Comparison of ENCODE assay signal across 10 cellular contexts in the genomic region with DNA sequence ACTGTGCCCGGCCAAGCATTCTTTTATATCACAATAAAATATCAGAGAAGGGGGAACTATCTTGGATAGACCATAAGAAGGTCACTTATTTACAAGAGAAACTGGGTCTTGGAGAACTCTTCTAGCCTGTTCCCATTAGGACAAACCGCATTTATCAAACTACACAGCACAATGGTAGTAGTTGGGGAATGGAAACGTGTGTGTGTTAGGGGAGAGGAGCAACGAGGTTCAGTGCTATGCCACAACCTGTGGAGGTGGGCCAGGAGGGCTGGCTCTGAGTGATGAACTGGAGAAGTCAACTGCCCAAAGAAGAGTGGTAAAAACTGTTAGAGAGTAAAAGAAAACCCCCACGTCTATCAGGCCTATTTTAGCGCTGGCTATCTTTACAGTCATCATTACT. TPM values are rescaled to one million over a fixed set of nuclear protein-coding genes. Genes with fewer than 3 reads are reported as not detected.
DNase-seq lines count a peak whose midpoint lies in the region; ATAC-seq and TF ChIP-seq lines count a peak whose summit lies in the region.
"Had no signal": no experiment of that assay in that cellular context is flagged by ENCODE, and none has a peak within 500 bp of the region (broad histone marks: within the 10 kb centered on the region; RNA-seq: fewer than 3 reads in every experiment).

No MANE protein-coding gene starts in this region.

- H3K4me3 Mint-ChIP-seq in activated CD4-positive, alpha-beta T cell treated with anti-CD3 and anti-CD28 coated beads, Interleukin-2, amount 10 ng/mL, durations not matched to agents 7 days and 5 days = peak overlapping the region; percentile 67
- H3K4me3 Mint-ChIP-seq in central memory CD8-positive, alpha-beta T cell = peak overlapping the region; percentile 85
- peak overlapping the region; percentile 29 for H3K4me3 Mint-ChIP-seq in progenitor cell of endocrine pancreas (ENCODE audit: low read depth)

- H3K4me3 ChIP-seq in mucosa of descending colon = no peak overlapping the region

- H3K36me3 Mint-ChIP-seq in activated CD4-positive, alpha-beta T cell treated with anti-CD3 and anti-CD28 coated beads, Interleukin-2, amount 10 ng/mL, durations not matched to agents 7 days and 5 days (ENCODE audit: low read depth) = peaks cover 26% of the 10 kb centered on the region
- H3K36me3 Mint-ChIP-seq in central memory CD8-positive, alpha-beta T cell (ENCODE audit: insufficient read depth) = peaks cover 6% of the 10 kb centered on the region
- H3K36me3 Mint-ChIP-seq in progenitor cell of endocrine pancreas (ENCODE audit: insufficient read depth) = peaks cover 4% of the 10 kb centered on the region

- TF ChIP-seq CTCF in progenitor cell of endocrine pancreas (IDR thresholded peaks at IDR 0.05; ENCODE audit: unreplicated experiment) (no peak), mucosa of descending colon (IDR thresholded peaks at IDR 0.05) (no peak)

- ATAC-seq in central memory CD8-positive, alpha-beta T cell (replicated peaks; ENCODE audit: extremely low read depth, poor library complexity, severe bottlenecking) = no peak
- no peak for ATAC-seq in mucosa of descending colon

- H3K27ac Mint-ChIP-seq in activated CD4-positive, alpha-beta T cell treated with anti-CD3 and anti-CD28 coated beads, Interleukin-2, amount 10 ng/mL, durations not matched to agents 7 days and 5 days = no peak overlapping the region
- H3K27ac Mint-ChIP-seq in central memory CD8-positive, alpha-beta T cell (ENCODE audit: low read depth) = no peak overlapping the region
- H3K27ac Mint-ChIP-seq in progenitor cell of endocrine pancreas = peak overlapping the region; percentile 8

- CTCF ChIA-PET in activated CD4-positive, alpha-beta T cell treated with anti-CD3 and anti-CD28 coated beads, Interleukin-2, amount 10 ng/mL, durations not matched to agents 7 days and 5 days (lab: Charles Lee) = no interaction called here

- H3K9me3 Mint-ChIP-seq in activated CD4-positive, alpha-beta T cell treated with anti-CD3 and anti-CD28 coated beads, Interleukin-2, amount 10 ng/mL, durations not matched to agents 7 days and 5 days = no peaks in the 10 kb centered on the region
- no peaks in the 10 kb centered on the region for H3K9me3 Mint-ChIP-seq in central memory CD8-positive, alpha-beta T cell
- no peaks in the 10 kb centered on the region for H3K9me3 Mint-ChIP-seq in progenitor cell of endocrine pancreas (ENCODE audit: low read depth)

- DNase-seq in activated CD4-positive, alpha-beta T cell treated with anti-CD3 and anti-CD28 coated beads, Interleukin-2, amount 10 ng/mL, durations not matched to agents 7 days and 5 days = no peak
- no peak for DNase-seq in activated CD4-positive, alpha-beta T cell treated with anti-CD3 and anti-CD28 coated beads, Interleukin-2, amount 50 U/mL, for 1 hour
- DNase-seq in NCI-H69 (lab: John Stamatoyannopoulos, UW) (peak; percentile 16), progenitor cell of endocrine pancreas (ENCODE audit: low spot score, unreplicated experiment) (no peak), kidney glomerular epithelial cell (lab: John Stamatoyannopoulos, UW) (no peak), mucosa of descending colon (no peak)
- DNase-seq in central memory CD8-positive, alpha-beta T cell (ENCODE audit: low spot score in 2 of 2) = no peak
- no peak for DNase-seq in stimulated activated CD4-positive, alpha-beta T cell treated with anti-CD3 and anti-CD28 coated beads, Interleukin-12 subunit alpha, Interleukin-12 subunit beta, amount 100 ng/mL, for 4 hours
- DNase-seq: NCI-H1105 treated with DMSO at 0.1 percent for 48 hours had no signal

- intact Hi-C loops in mucosa of descending colon (cut with DNase I, micrococcal nuclease) = no loop called here

- H3K4me1 ChIP-seq in mucosa of descending colon (ENCODE audit: low read depth) = peaks cover 8% of the 10 kb centered on the region
- H3K4me1 ChIP-seq: prostate gland had no signal

- peaks cover 27% of the 10 kb centered on the region for H3K4me1 Mint-ChIP-seq in activated CD4-positive, alpha-beta T cell treated with anti-CD3 and anti-CD28 coated beads, Interleukin-2, amount 10 ng/mL, durations not matched to agents 7 days and 5 days
- peaks cover 7% of the 10 kb centered on the region for H3K4me1 Mint-ChIP-seq in central memory CD8-positive, alpha-beta T cell
- H3K4me1 Mint-ChIP-seq in progenitor cell of endocrine pancreas (ENCODE audit: low read depth) = peaks cover 12% of the 10 kb centered on the region

- H3K27me3 Mint-ChIP-seq in activated CD4-positive, alpha-beta T cell treated with anti-CD3 and anti-CD28 coated beads, Interleukin-2, amount 10 ng/mL, durations not matched to agents 7 days and 5 days = no peaks in the 10 kb centered on the region
- no peaks in the 10 kb centered on the region for H3K27me3 Mint-ChIP-seq in central memory CD8-positive, alpha-beta T cell
- H3K27me3 Mint-ChIP-seq in progenitor cell of endocrine pancreas = no peaks in the 10 kb centered on the region

- POLR2A ChIA-PET in activated CD4-positive, alpha-beta T cell treated with anti-CD3 and anti-CD28 coated beads, Interleukin-2, amount 10 ng/mL, durations not matched to agents 7 days and 5 days (lab: Charles Lee) = no interaction called here

- H3K36me3 ChIP-seq in mucosa of descending colon (ENCODE audit: low read depth) = no peaks in the 10 kb centered on the region
- H3K36me3 ChIP-seq: prostate gland had no signal

- H3K9me3 ChIP-seq in mucosa of descending colon = no peaks in the 10 kb centered on the region
- H3K9me3 ChIP-seq: prostate gland had no signal

RNA-seq across cellular contexts. Expression of a gene that starts 1.6 kb away (rescaled TPM):
- total RNA-seq in activated CD4-positive, alpha-beta T cell treated with anti-CD3 and anti-CD28 coated beads, Interleukin-2, amount 10 ng/mL, durations not matched to agents 7 days and 5 days = 10 to 100 TPM; 39.6 to 41.5 TPM
- total RNA-seq in progenitor cell of endocrine pancreas = 21.9 and 23.1 TPM in 2 replicates
- 10 to 100 TPM in 1 of 3 donors, 1 to 10 TPM in 2; 7.6 to 10.5 (median 9.6) TPM for total RNA-seq in mucosa of descending colon

RNA-seq across cellular contexts. Expression of a gene that starts 44.1 kb away (rescaled TPM):
- total RNA-seq in activated CD4-positive, alpha-beta T cell treated with anti-CD3 and anti-CD28 coated beads, Interleukin-2, amount 10 ng/mL, durations not matched to agents 7 days and 5 days = 100 to 1,000 TPM; 310 to 322 TPM
- total RNA-seq in progenitor cell of endocrine pancreas = 395 and 416 TPM in 2 replicates
- total RNA-seq in mucosa of descending colon = 100 to 1,000 TPM; 240 to 293 (median 254) TPM

RNA-seq across cellular contexts. Expression of a gene that starts 45.0 kb away (rescaled TPM):
- total RNA-seq in activated CD4-positive, alpha-beta T cell treated with anti-CD3 and anti-CD28 coated beads, Interleukin-2, amount 10 ng/mL, durations not matched to agents 7 days and 5 days = 100 to 1,000 TPM; 123 to 124 TPM
- total RNA-seq in progenitor cell of endocrine pancreas (100 and 105 TPM in 2 replicates), mucosa of descending colon (10 to 100 TPM; 45.5 to 57.2 (median 55.6) TPM)

RNA-seq across cellular contexts. Expression of a gene that starts 54.6 kb away (rescaled TPM):
- 10 to 100 TPM; 34.5 to 38.4 TPM for total RNA-seq in activated CD4-positive, alpha-beta T cell treated with anti-CD3 and anti-CD28 coated beads, Interleukin-2, amount 10 ng/mL, durations not matched to agents 7 days and 5 days
- total RNA-seq in progenitor cell of endocrine pancreas (39.9 and 42.8 TPM in 2 replicates), mucosa of descending colon (10 to 100 TPM; 33.1 to 55.5 (median 34.0) TPM)

RNA-seq across cellular contexts. Expression of a gene that starts 55.4 kb away (rescaled TPM):
- total RNA-seq in activated CD4-positive, alpha-beta T cell treated with anti-CD3 and anti-CD28 coated beads, Interleukin-2, amount 10 ng/mL, durations not matched to agents 7 days and 5 days = 1 to 10 TPM; 3.0 to 3.3 TPM
- total RNA-seq in progenitor cell of endocrine pancreas (112 and 116 TPM in 2 replicates), mucosa of descending colon (10 to 100 TPM; 35.6 to 54.8 (median 45.3) TPM)

Comparison
In these comparisons a context has a peak if more than half of its experiments do, and no peak if none do; other contexts are left out.
1. H3K4me3 Mint-ChIP-seq: peak in every context shown above with its lines; median percentile 85 in central memory CD8-positive, alpha-beta T cell; 67 in activated CD4-positive, alpha-beta T cell treated with anti-CD3 and anti-CD28 coated beads, Interleukin-2, amount 10 ng/mL, durations not matched to agents 7 days and 5 days; 29 in progenitor cell of endocrine pancreas.